Comparison of ENCODE assay signal across 11 cellular contexts in the genomic region with DNA sequence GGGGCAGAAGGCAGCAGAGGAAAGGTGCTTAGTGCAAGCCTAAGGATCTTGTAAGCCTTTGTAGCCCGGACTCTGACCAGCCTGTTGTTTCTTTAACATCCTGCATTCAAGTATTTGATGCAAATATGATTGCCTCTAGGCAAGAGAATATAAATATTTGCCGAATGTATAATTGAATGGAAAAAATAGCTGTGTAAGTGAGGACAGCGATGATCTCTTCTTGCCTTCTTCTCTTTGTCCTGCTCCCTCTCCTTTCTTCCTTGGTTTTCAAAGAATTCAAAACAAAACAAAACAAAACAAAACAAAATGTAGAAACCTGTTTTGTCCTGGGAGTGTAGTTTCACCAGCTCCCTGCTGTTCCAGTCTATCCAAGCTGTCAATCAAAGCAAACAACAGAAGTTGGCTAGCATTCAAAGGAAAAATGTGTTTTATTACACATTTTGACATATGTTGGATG.
A peak's percentile ranks its signal among the peaks of the same experiment; 100 is the strongest.
DNase-seq lines count a peak whose midpoint lies in the region; ATAC-seq, FAIRE-seq and TF ChIP-seq lines count a peak whose summit lies in the region.
"Had no signal": no experiment of that assay in that cellular context is flagged by ENCODE, and none has a peak within 500 bp of the region (broad histone marks: within the 10 kb centered on the region; RNA-seq: fewer than 3 reads in every experiment).

No MANE protein-coding gene starts in this region.

- TF ChIP-seq CTCF in PC-3 (conservative IDR thresholded peaks at IDR 0.05; ENCODE audit: low read depth, low read length): no peak
- TF ChIP-seq CTCF in gastroesophageal sphincter (IDR thresholded peaks at IDR 0.05): no peak

- intact Hi-C loops in PC-3 (cut with micrococcal nuclease): no loop called here

- H3K9me2 ChIP-seq in PC-3 (replicated peaks; ENCODE audit: low read length): no peaks in the 10 kb centered on the region

- H3K36me3 ChIP-seq in PC-3 (ENCODE audit: low read depth, low read length) (no peaks in the 10 kb centered on the region), gastroesophageal sphincter (no peaks in the 10 kb centered on the region), stomach smooth muscle (ENCODE audit: control insufficient read depth in 2 of 2, insufficient read depth in 2 of 2, low read length in 2 of 2) (no peaks in the 10 kb centered on the region)

- no peaks in the 10 kb centered on the region for H4K20me1 ChIP-seq in PC-3 (ENCODE audit: low read length)

- peak overlapping the region; percentile 14 for H3K27ac ChIP-seq in PC-3 (ENCODE audit: low read length)
- H3K27ac ChIP-seq in gastroesophageal sphincter: peak overlapping the region in 3 of 4 donors; percentile 44 to 72 (median 60)
- H3K27ac ChIP-seq in stomach smooth muscle (ENCODE audit: low read length): peak overlapping the region; percentile 63

- WGBS in gastroesophageal sphincter (ENCODE audit: low coverage in 1 of 2), 2 donors: 30% methylated on average over 3 of the region's 3 CpGs

- no TSS peak for BruUV-seq in PC-3 (replicated peaks; lab: Mats Ljungman, UMichigan)

- DNase-seq in NCI-H1092 treated with DMSO at 0.1 percent for 48 hours (lab: John Stamatoyannopoulos, UW) (peak; percentile 44), NCI-H1092 (lab: John Stamatoyannopoulos, UW) (no peak), PC-3 (peak; percentile 21), NCI-H146 (lab: John Stamatoyannopoulos, UW) (no peak), hippocampal formation (lab: John Stamatoyannopoulos, UW) (no peak), GM19239 (ENCODE audit: insufficient read length, low spot score) (no peak)
- DNase-seq: ACHN; activated CD8-positive, alpha-beta T cell treated with anti-CD3 and anti-CD28 coated beads for 36 hours; central memory CD4-positive, alpha-beta T cell had no signal

- peak overlapping the region; percentile 70; the same call in 1 of the 2 replicates for H2AFZ ChIP-seq in PC-3 (ENCODE audit: low read length)

- no peaks in the 10 kb centered on the region for H3K79me2 ChIP-seq in PC-3 (ENCODE audit: low read length)

- H3K27me3 ChIP-seq in PC-3 (ENCODE audit: low read length) (no peaks in the 10 kb centered on the region), gastroesophageal sphincter (no peaks in the 10 kb centered on the region), stomach smooth muscle (ENCODE audit: control insufficient read depth in 1 of 2, insufficient read depth in 2 of 2, low read length in 2 of 2) (no peaks in the 10 kb centered on the region)

- POLR2A ChIA-PET in PC-3 (lab: Charles Lee; ENCODE audit: unreplicated experiment): interaction anchor here (0.6 to 0.7 kb wide), 2 partner anchors 91 to 122 kb away, joined by 3 to 5 read pairs; no protein-coding TSS in a partner anchor

- CTCF ChIA-PET in PC-3 (lab: Charles Lee): no interaction called here

- no peaks in the 10 kb centered on the region for H3F3A ChIP-seq in PC-3 (ENCODE audit: low read length, unreplicated experiment)

- no peak overlapping the region for H3K9ac ChIP-seq in PC-3 (ENCODE audit: low read length)
- H3K9ac ChIP-seq in stomach smooth muscle (ENCODE audit: low read length in 2 of 2): peak overlapping the region in 1 of 2 donors; percentile 24

- no peak for TF ChIP-seq EP300 in gastroesophageal sphincter (IDR thresholded peaks at IDR 0.05)

- FAIRE-seq in GM19239 (lab: Jason Lieb, UNC): no peak

- H3K9me3 ChIP-seq in PC-3 (ENCODE audit: low read length): no peaks in the 10 kb centered on the region
- no peaks in the 10 kb centered on the region for H3K9me3 ChIP-seq in gastroesophageal sphincter
- H3K9me3 ChIP-seq in stomach smooth muscle (ENCODE audit: control insufficient read depth in 2 of 2, low read length in 2 of 2): no peaks in the 10 kb centered on the region

- H3K4me3 ChIP-seq in PC-3 (ENCODE audit: low read length) (peak overlapping the region; percentile 53; the same call in 1 of the 2 replicates), gastroesophageal sphincter (no peak overlapping the region), stomach smooth muscle (ENCODE audit: low read length in 2 of 2) (peak overlapping the region; percentile 52 to 58)

- ATAC-seq in PC-3 (peak; percentile 54), gastroesophageal sphincter (no peak)

- H3K4me1 ChIP-seq in PC-3 (ENCODE audit: insufficient read depth, low read length): peaks cover 22% of the 10 kb centered on the region
- peaks cover 4 to 26% (median 4%) of the 10 kb centered on the region in 3 donors for H3K4me1 ChIP-seq in gastroesophageal sphincter
- H3K4me1 ChIP-seq in stomach smooth muscle (ENCODE audit: control insufficient read depth, insufficient read depth, low read length): peaks cover 16% of the 10 kb centered on the region

- peak overlapping the region; percentile 72 for H3K4me2 ChIP-seq in PC-3 (ENCODE audit: low read length)

- TF ChIP-seq POLR2A in gastroesophageal sphincter (IDR thresholded peaks at IDR 0.05): no peak

Comparison
In these comparisons a context has a peak if more than half of its experiments do, and no peak if none do; other contexts are left out.
1. DNase-seq: peak in NCI-H1092 treated with DMSO at 0.1 percent for 48 hours (single experiment) and PC-3 (single experiment); none in NCI-H1092 (single experiment), NCI-H146 (single experiment), hippocampal formation (0 of 2) and GM19239 (single experiment).
2. H3K4me3 ChIP-seq: peak in PC-3 (single experiment) and stomach smooth muscle (2 of 2); none in gastroesophageal sphincter (0 of 2).
3. Peak in every context shown above with its lines, with median percentiles within 50 percentile points of each other: H3K27ac ChIP-seq.